Comparison of ENCODE assay signal across 10 cellular contexts in the genomic region with DNA sequence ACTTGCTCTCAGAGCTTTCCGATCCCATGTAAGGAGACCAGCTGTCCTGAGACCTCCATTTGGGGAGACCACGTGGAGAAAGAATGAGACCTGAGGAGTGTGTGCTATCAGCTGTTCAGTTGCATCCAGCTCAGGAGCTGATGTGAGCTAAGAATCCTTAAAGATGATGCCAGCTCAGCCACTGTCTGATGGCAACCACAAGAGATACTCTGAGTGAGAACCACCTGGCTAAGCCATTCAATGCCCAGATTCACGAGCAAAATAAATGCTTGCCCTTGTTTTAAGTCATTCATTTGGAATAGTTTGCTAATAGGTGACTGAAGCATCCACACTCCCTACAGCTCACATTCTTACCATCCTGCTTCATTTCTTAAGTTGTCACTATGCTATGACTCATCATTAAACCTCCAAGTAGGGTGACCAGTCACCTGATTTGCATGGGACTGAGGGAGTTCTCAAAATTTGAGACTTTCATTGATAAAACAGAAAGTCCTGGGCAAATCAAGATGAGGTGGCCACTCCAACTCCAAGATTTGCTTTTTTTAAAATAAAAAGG. TPM values are rescaled to one million over a fixed set of nuclear protein-coding genes. Genes with fewer than 3 reads are reported as not detected.
DNase-seq lines count a peak whose midpoint lies in the region; ATAC-seq, FAIRE-seq and TF ChIP-seq lines count a peak whose summit lies in the region.
"Had no signal": no experiment of that assay in that cellular context is flagged by ENCODE, and none has a peak within 500 bp of the region (broad histone marks: within the 10 kb centered on the region; RNA-seq: fewer than 3 reads in every experiment).

No MANE protein-coding gene starts in this region.

- peak; percentile 63 for FAIRE-seq in GM18507 (lab: Jason Lieb, UNC)

- no peak overlapping the region for H3K4me3 ChIP-seq in fibroblast of mammary gland (ENCODE audit: control insufficient read depth, low read depth, low read length)
- no peak overlapping the region for H3K4me3 ChIP-seq in WERI-Rb-1 (ENCODE audit: low read depth, low read length)
- H3K4me3 ChIP-seq in H7 (ENCODE audit: insufficient read depth, low read depth, low read length) = no peak overlapping the region
- H3K4me3 ChIP-seq: esophagus muscularis mucosa, lung had no signal

- no peaks in the 10 kb centered on the region for H3K27me3 ChIP-seq in WERI-Rb-1 (ENCODE audit: insufficient read depth, low read depth, severe bottlenecking)
- no peaks in the 10 kb centered on the region for H3K27me3 ChIP-seq in H7 (ENCODE audit: control insufficient read depth, insufficient read depth, low read length)
- H3K27me3 ChIP-seq: esophagus muscularis mucosa had no signal

- ATAC-seq in GM21723 (IDR thresholded peaks at IDR 0.05; ENCODE audit: unreplicated experiment) (peak; percentile 52), HG03378 (IDR thresholded peaks at IDR 0.05; ENCODE audit: unreplicated experiment) (peak; percentile 77)

- no peaks in the 10 kb centered on the region for H3K9me3 ChIP-seq in WERI-Rb-1 (ENCODE audit: severe bottlenecking)

- H3K27ac ChIP-seq in WERI-Rb-1 = no peak overlapping the region
- H3K27ac ChIP-seq: esophagus muscularis mucosa had no signal

- no peak for DNase-seq in GM18507 (ENCODE audit: extremely low spot score, insufficient read length, low read depth)
- peak; percentile 11 for DNase-seq in fibroblast of mammary gland (ENCODE audit: low read depth)
- DNase-seq in foreskin melanocyte = no peak
- no peak for DNase-seq in WERI-Rb-1
- DNase-seq in H7 = no peak
- no peak for DNase-seq in NCI-H1092 treated with DMSO at 0.1 percent for 48 hours (lab: John Stamatoyannopoulos, UW)

- no peaks in the 10 kb centered on the region for H3K36me3 ChIP-seq in WERI-Rb-1
- no peaks in the 10 kb centered on the region for H3K36me3 ChIP-seq in H7 (replicated peaks; ENCODE audit: control insufficient read depth, insufficient read depth, low read length)
- H3K36me3 ChIP-seq: esophagus muscularis mucosa had no signal

- TF ChIP-seq CTCF in fibroblast of mammary gland (conservative IDR thresholded peaks at IDR 0.05; ENCODE audit: control insufficient read depth, insufficient read depth, low read depth, low read length) (no peak), WERI-Rb-1 (IDR thresholded peaks at IDR 0.05; ENCODE audit: low read depth, low read length) (no peak)

RNA-seq across cellular contexts. Expression of a gene that starts 56.4 kb away (rescaled TPM):
- total RNA-seq in H7 (2014; rRNA removed; shearing (Covaris generic)) = 0.07 and 0.31 TPM in 2 replicates
